10 cellular contexts compared by ENCODE assay signal in genomic region chr7:35253680-35254495, GRCh38. TPM values are rescaled to one million over a fixed set of nuclear protein-coding genes. Genes with fewer than 3 reads are reported as not detected.
A peak's percentile ranks its signal among the peaks of the same experiment; 100 is the strongest.
DNase-seq lines count a peak whose midpoint lies in the region; ATAC-seq, FAIRE-seq and TF ChIP-seq lines count a peak whose summit lies in the region.
"Had no signal": no experiment of that assay in that cellular context is flagged by ENCODE, and none has a peak within 500 bp of the region (broad histone marks: within the 10 kb centered on the region; RNA-seq: fewer than 3 reads in every experiment).

Gene TBX20 (minus strand): TSS chr7:35254100. CDS start chr7:35253620, 480 bp downstream.

- CTCF ChIA-PET in K562 (lab: Yijun Ruan, JAX; ENCODE audit: low intra/inter-chr PET ratio): no interaction called here

- no peaks in the 10 kb centered on the region for H3K79me2 ChIP-seq in K562 (ENCODE audit: control insufficient read depth, insufficient read depth, low read length)

- no peaks in the 10 kb centered on the region for H3K9me1 ChIP-seq in K562 (ENCODE audit: control insufficient read depth, insufficient read depth, low read length)

- H3K4me1 ChIP-seq in K562 (replicated peaks in 1 of 2; ENCODE audit: control insufficient read depth in 2 of 2, insufficient read depth in 2 of 2, low read length in 2 of 2) (peaks cover 0 to 22% of the 10 kb centered on the region in 2 experiments; a peak in 2 of 5 replicates), prostate gland (replicated peaks) (no peaks in the 10 kb centered on the region)

- peaks cover 31 to 53% of the 10 kb centered on the region in 2 experiments for H3K27me3 ChIP-seq in K562 (ENCODE audit: control insufficient read depth in 2 of 2, insufficient read depth in 2 of 2, low read length in 2 of 2)
- H3K27me3 ChIP-seq in kidney epithelial cell (ENCODE audit: control insufficient read depth, insufficient read depth, low read length): peaks cover 82% of the 10 kb centered on the region
- peaks cover 47% of the 10 kb centered on the region for H3K27me3 ChIP-seq in prostate gland (replicated peaks; ENCODE audit: insufficient read depth)

- no peaks in the 10 kb centered on the region for H4K20me1 ChIP-seq in K562 (replicated peaks; ENCODE audit: control insufficient read depth, insufficient read depth, low read length)
- H4K20me1 ChIP-seq: BLaER1 had no signal

- POLR2A ChIA-PET in K562 (lab: Yijun Ruan, JAX): interaction anchor here (0.6 kb wide), 1 partner anchor 11 kb away, joined by 3 read pairs; no protein-coding TSS in a partner anchor

- ATAC-seq in K562: peak; percentile 63
- ATAC-seq in stimulated activated naive CD8-positive, alpha-beta T cell treated with anti-CD3 and anti-CD28 coated beads, Interleukin-15, amount 100 ng/mL, for 72 hours: peak; percentile 77

- intact Hi-C loops in K562 (cut with micrococcal nuclease): no loop called here
- intact Hi-C loops in prostate gland (cut with DNase I): no loop called here
- intact Hi-C loops in lower leg skin (cut with DNase I; ENCODE audit: low total_unique reads): no loop called here

- no peak for FAIRE-seq in K562 (lab: Jason Lieb, UNC)

- in situ Hi-C loops in K562 (cut with MboI): no loop called here

- peaks cover 22% of the 10 kb centered on the region for H3K4me1 Mint-ChIP-seq in stimulated activated naive CD8-positive, alpha-beta T cell treated with anti-CD3 and anti-CD28 coated beads, Interleukin-15, amount 100 ng/mL, for 72 hours

- no peak within 1 kb of the TSS for H3K4me2 ChIP-seq in K562 (ENCODE audit: insufficient read depth, low read length)
- H3K4me2 ChIP-seq: BLaER1 had no signal

- TF ChIP-seq EP300 in K562 (IDR thresholded peaks at IDR 0.05; ENCODE audit: low read length): no peak

- TF ChIP-seq RAD21 in K562 (CRISPR knock-in tag; conservative IDR thresholded peaks at IDR 0.05 in 1 of 2, IDR thresholded peaks at IDR 0.05 in 1 of 2): no peak

- H3K27ac ChIP-seq in K562 (ENCODE audit: extremely low read depth, low read depth, low read length) (no peak within 1 kb of the TSS), prostate gland (no peak within 1 kb of the TSS)
- H3K27ac ChIP-seq: BLaER1, VCaP had no signal

- no TSS peak for BruUV-seq in K562 (replicated peaks; lab: Mats Ljungman, UMichigan)

- no peak within 1 kb of the TSS for H3K9ac ChIP-seq in K562 (ENCODE audit: insufficient read depth in 1 of 2, low read depth in 2 of 2, low read length in 2 of 2)
- H3K9ac ChIP-seq: BLaER1 had no signal

- peaks cover 100% of the 10 kb centered on the region for H3K27me3 Mint-ChIP-seq in stimulated activated naive CD8-positive, alpha-beta T cell treated with anti-CD3 and anti-CD28 coated beads, Interleukin-15, amount 100 ng/mL, for 72 hours

- no peak for TF ChIP-seq CTCF in K562 (IDR thresholded peaks at IDR 0.05 in 2 of 3, conservative IDR thresholded peaks at IDR 0.05 in 1 of 3; ENCODE audit: insufficient read depth in 2 of 3, low read depth in 1 of 3, low read length in 3 of 3)
- TF ChIP-seq CTCF in kidney epithelial cell (IDR thresholded peaks at IDR 0.05; ENCODE audit: insufficient read depth, low read length, poor library complexity, severe bottlenecking): no peak
- no peak for TF ChIP-seq CTCF in prostate gland (IDR thresholded peaks at IDR 0.05)
- TF ChIP-seq CTCF in lower leg skin (IDR thresholded peaks at IDR 0.05): no peak

- H3K9me3 ChIP-seq in K562 (replicated peaks; ENCODE audit: control insufficient read depth, insufficient read depth, low read depth, low read length): no peaks in the 10 kb centered on the region
- peaks cover 5% of the 10 kb centered on the region for H3K9me3 ChIP-seq in prostate gland

- peak within 1 kb of the TSS in 1 of 2 donors; percentile 31 for H3K27ac Mint-ChIP-seq in stimulated activated naive CD8-positive, alpha-beta T cell treated with anti-CD3 and anti-CD28 coated beads, Interleukin-15, amount 100 ng/mL, for 72 hours

- H3K9me3 Mint-ChIP-seq in stimulated activated naive CD8-positive, alpha-beta T cell treated with anti-CD3 and anti-CD28 coated beads, Interleukin-15, amount 100 ng/mL, for 72 hours: no peaks in the 10 kb centered on the region

- TF ChIP-seq POLR2A in K562 (conservative IDR thresholded peaks at IDR 0.05) (no peak), prostate gland (IDR thresholded peaks at IDR 0.05) (no peak), lower leg skin (IDR thresholded peaks at IDR 0.05) (no peak)

- H3K4me3 ChIP-seq in K562: no peak within 1 kb of the TSS
- H3K4me3 ChIP-seq in kidney epithelial cell (ENCODE audit: low read depth, low read length): peak within 1 kb of the TSS; percentile 54
- peak within 1 kb of the TSS in 1 of 2 donors; percentile 10 for H3K4me3 ChIP-seq in prostate gland
- H3K4me3 ChIP-seq in lower leg skin (ENCODE audit: low read depth, poor library complexity, severe bottlenecking): no peak within 1 kb of the TSS
- H3K4me3 ChIP-seq: BLaER1 had no signal

- H3K4me3 Mint-ChIP-seq in stimulated activated naive CD8-positive, alpha-beta T cell treated with anti-CD3 and anti-CD28 coated beads, Interleukin-15, amount 100 ng/mL, for 72 hours: peak within 1 kb of the TSS; percentile 73 to 81

- DNase-seq in NCI-H2227 (lab: John Stamatoyannopoulos, UW; ENCODE audit: unreplicated experiment) (peak; percentile 33), NCI-H2227 treated with DMSO at 0.1 percent for 48 hours (lab: John Stamatoyannopoulos, UW) (no peak), NCI-H1092 treated with DMSO at 0.1 percent for 48 hours (lab: John Stamatoyannopoulos, UW) (peak; percentile 14), K562 (ENCODE audit: extremely low read depth in 1 of 4, low spot score in 3 of 4) (no peak), kidney epithelial cell (ENCODE audit: low read depth) (peak; percentile 7), prostate gland (ENCODE audit: low spot score) (no peak), lower leg skin (ENCODE audit: low spot score in 2 of 2) (no peak)
- DNase-seq in stimulated activated naive CD8-positive, alpha-beta T cell treated with anti-CD3 and anti-CD28 coated beads, Interleukin-15, amount 100 ng/mL, for 72 hours: peak; percentile 36 to 51

- H3K36me3 ChIP-seq in K562 (ENCODE audit: control insufficient read depth, insufficient read depth, low read length) (no peaks in the 10 kb centered on the region), kidney epithelial cell (ENCODE audit: control insufficient read depth, insufficient read depth, low read length) (no peaks in the 10 kb centered on the region), prostate gland (no peaks in the 10 kb centered on the region)
- H3K36me3 ChIP-seq: BLaER1 had no signal

- no peak within 1 kb of the TSS for H2AFZ ChIP-seq in K562 (ENCODE audit: low read depth, low read length)

- 21% methylated on average over 30 of the region's 77 CpGs for WGBS in K562 (ENCODE audit: insufficient coverage, low coverage, missing lambda C conversion rate)
- 3% methylated on average over 55 of the region's 77 CpGs for WGBS in prostate gland
- 2 to 4% methylated on average over 32 to 51 of the region's 77 CpGs for WGBS in lower leg skin, 2 donors

TF ChIP-seq in K562, 482 proteins besides CTCF, POLR2A, EP300 and RAD21:
- no peak for TF ChIP-seq MECOM (CRISPR knock-in tag; IDR thresholded peaks at IDR 0.05)
- TF ChIP-seq RNF2 (IDR thresholded peaks at IDR 0.05): no peak
- TF ChIP-seq POLR2AphosphoS5 (IDR thresholded peaks at IDR 0.05; ENCODE audit: control insufficient read depth, insufficient read depth, low read depth, low read length): no peak
- TF ChIP-seq XRCC3 (IDR thresholded peaks at IDR 0.05): no peak
- TF ChIP-seq NELFE (IDR thresholded peaks at IDR 0.05; ENCODE audit: insufficient read depth, insufficient read length): no peak
- no peak for TF ChIP-seq CBX5 (IDR thresholded peaks at IDR 0.05; ENCODE audit: borderline replicate concordance, low read depth)
- TF ChIP-seq SRSF3 (IDR thresholded peaks at IDR 0.05; ENCODE audit: insufficient read depth, low read length): no peak

RNA-seq across cellular contexts. Expression of gene TBX20, which starts in this region (rescaled TPM):
- not detected in 2 replicates for total RNA-seq in K562 (2011; cell fraction: chromatin; rRNA removed; ENCODE audit: low replicate concordance)
- total RNA-seq in K562 (2011; cell fraction: nucleolus; rRNA removed): not detected in 2 replicates
- total RNA-seq in K562 (2011; cell fraction: nucleoplasm; rRNA removed): not detected in 2 replicates
- not detected in 2 replicates for total RNA-seq in K562 (2014; rRNA removed)
- not detected in 2 replicates for total RNA-seq in K562 (2014; rRNA removed; fragmentation: Illumina TruSeq; extraction: Trizol)
- not detected in 2 replicates for total RNA-seq in K562 (2015; rRNA removed; fragmentation: Illumina TruSeq; extraction: Trizol)
- not detected in 2 replicates for total RNA-seq in K562 (2021)
- polyA plus RNA-seq in K562 (2011; rRNA removed): not detected in 2 replicates
- not detected in 2 replicates for polyA plus RNA-seq in K562 (2011; cell fraction: cytosol; rRNA removed)
- polyA plus RNA-seq in K562 (2011; cell fraction: nucleus; rRNA removed): not detected in 2 replicates
- 0.04 and 0.06 TPM in 2 replicates for polyA plus RNA-seq in K562 (2012)
- not detected in 2 replicates for polyA plus RNA-seq in K562 (2014; fragmentation: Illumina TruSeq; extraction: Trizol)
- polyA plus RNA-seq in K562 (2014; fragmentation: Nextera tagmentation; extraction: Ambion mirVana): not detected
- polyA plus RNA-seq in K562 (2014; rRNA removed): not detected in 2 replicates
- not detected in 2 replicates for polyA minus RNA-seq in K562 (2011; rRNA and poly(A)+ RNA removed)
- polyA minus RNA-seq in K562 (2011; cell fraction: cytosol; rRNA and poly(A)+ RNA removed): not detected in 2 replicates
- 0.13 TPM in 1 of 2 replicates, not detected in the other for polyA minus RNA-seq in K562 (2011; cell fraction: nucleus; rRNA and poly(A)+ RNA removed)
- 0.27 and 1.0 TPM in 2 replicates for total RNA-seq in kidney epithelial cell
- total RNA-seq in prostate gland: 1 to 10 TPM in 1 of 2 donors, not detected in 1; 1.2 TPM
- total RNA-seq in lower leg skin: not detected

Comparison
In these comparisons a context has a peak if more than half of its experiments do, and no peak if none do; other contexts are left out.
1. DNase-seq: peak in NCI-H2227 (single experiment), NCI-H1092 treated with DMSO at 0.1 percent for 48 hours (single experiment), kidney epithelial cell (single experiment) and stimulated activated naive CD8-positive, alpha-beta T cell treated with anti-CD3 and anti-CD28 coated beads, Interleukin-15, amount 100 ng/mL, for 72 hours (2 of 2); none in NCI-H2227 treated with DMSO at 0.1 percent for 48 hours (single experiment), K562 (0 of 4), prostate gland (single experiment) and lower leg skin (0 of 2).
2. Peak in ATAC-seq in K562; RNA of the gene not detected or under 1 TPM.